ENCODE assay signal across 35 cellular contexts in genomic region chr19:41106177-41106576, GRCh38. TPM values are rescaled to one million over a fixed set of nuclear protein-coding genes. Genes with fewer than 3 reads are reported as not detected.
"Had no signal": no experiment of that assay in that cellular context is flagged by ENCODE, and none has a peak within 500 bp of the region (broad histone marks: within the 10 kb centered on the region; RNA-seq: fewer than 3 reads in every experiment).

No MANE protein-coding gene starts in this region.

- H3K27me3 ChIP-seq: neutrophil, pancreas, spleen, testis, tibial artery, transverse colon, upper lobe of right lung, uterus had no signal

- H3K36me3 ChIP-seq: neutrophil, pancreas, prostate gland, spleen, suprapubic skin, tibial artery, transverse colon, upper lobe of right lung, uterus had no signal

- H3K4me3 ChIP-seq: pancreas, prostate gland, skin epidermis, smooth muscle cell, spleen, suprapubic skin, testis, tibial artery, transverse colon, upper lobe of right lung, uterus had no signal

- FAIRE-seq: pancreas had no signal

- ATAC-seq: naive thymus-derived CD8-positive, alpha-beta T cell; natural killer cell treated with Interleukin-12 subunit alpha and Interleukin-12 subunit beta and Interleukin-15 and Interleukin-18, amount 100 ng/mL, for 72 hours; pancreas; right cardiac atrium; sciatic nerve; stimulated activated memory B cell treated with anti-CD40 and anti-IgM and Interleukin-4, amounts not matched to agents 10 μg/mL and 1 μg/mL and 100 μg/mL, for 72 hours; stimulated activated naive CD8-positive, alpha-beta T cell treated with anti-CD3 and anti-CD28 coated beads, Interleukin-15, amount 100 ng/mL, for 72 hours; stimulated activated naive CD8-positive, alpha-beta T cell treated with anti-CD3 and anti-CD28 coated beads, Interleukin-15, Interleukin-2, amounts not matched to agents 100 U/mL and 50 U/mL, for 24 hours; upper lobe of right lung had no signal

- DNase-seq: naive thymus-derived CD8-positive, alpha-beta T cell; nephron progenitor cell; nucleus accumbens; pancreas; retina; right cardiac atrium; spleen; stimulated activated CD4-positive, alpha-beta T cell treated with anti-CD3 and anti-CD28 coated beads, Interleukin-12 subunit alpha, Interleukin-12 subunit beta, amount 100 ng/mL, for 4 hours; stimulated activated CD4-positive, alpha-beta T cell treated with anti-CD3 and anti-CD28 coated beads, Interleukin-1b, Interleukin-23, amount 100 ng/mL, for 48 hours; stimulated activated CD4-positive, alpha-beta T cell treated with anti-CD3 and anti-CD28 coated beads, Interleukin-4, amount 100 ng/mL, for 1 hour; stimulated activated CD4-positive, alpha-beta T cell treated with anti-CD3 and anti-CD28 coated beads, Interleukin-4, amount 100 ng/mL, for 4 hours; stimulated activated CD8-positive, alpha-beta memory T cell treated with anti-CD3 and anti-CD28 coated beads, Interleukin-4, amount 100 ng/mL, for 48 hours; stimulated activated naive CD4-positive, alpha-beta T cell; stimulated activated naive CD8-positive, alpha-beta T cell treated with anti-CD3 and anti-CD28 coated beads, Interleukin-15, amount 100 ng/mL, for 72 hours; stimulated activated naive CD8-positive, alpha-beta T cell treated with anti-CD3 and anti-CD28 coated beads, Interleukin-15, Interleukin-2, amounts not matched to agents 100 U/mL and 50 U/mL, for 24 hours; substantia nigra; testis; tibial artery; transverse colon; upper lobe of right lung; uterus had no signal

- H3K4me1 ChIP-seq: pancreas, prostate gland, spleen, suprapubic skin, testis, tibial artery, transverse colon, upper lobe of right lung, uterus had no signal

- H3K27ac ChIP-seq: neutrophil, pancreas, prostate gland, skin epidermis, spleen, suprapubic skin, testis, tibial artery, transverse colon, upper lobe of right lung, uterus had no signal

- H3K9me3 ChIP-seq: pancreas, prostate gland, testis, upper lobe of right lung, uterus had no signal

- H3K4me2 ChIP-seq: smooth muscle cell had no signal

RNA-seq across cellular contexts. Expression of gene CYP2F1, which starts 8.1 kb away (rescaled TPM):
- total RNA-seq: naive thymus-derived CD8-positive, alpha-beta T cell; natural killer cell treated with Interleukin-12 subunit alpha and Interleukin-12 subunit beta and Interleukin-15 and Interleukin-18, amount 100 ng/mL, for 72 hours; neural crest cell; omental fat pad; osteocyte; pancreas; posterior vena cava; pulmonary artery endothelial cell; right cardiac atrium; sciatic nerve; smooth muscle cell; spleen; suprapubic skin; transverse colon; upper lobe of right lung; urinary bladder; uterus had no signal
- polyA plus RNA-seq: pancreas, right cardiac atrium, smooth muscle cell, spleen, urinary bladder had no signal

RNA-seq across cellular contexts. Expression of gene CYP2A13, which starts 17.9 kb away (rescaled TPM):
- total RNA-seq: naive thymus-derived CD8-positive, alpha-beta T cell; natural killer cell treated with Interleukin-12 subunit alpha and Interleukin-12 subunit beta and Interleukin-15 and Interleukin-18, amount 100 ng/mL, for 72 hours; neural crest cell; omental fat pad; osteocyte; pancreas; posterior vena cava; prostate gland; pulmonary artery endothelial cell; right cardiac atrium; sciatic nerve; smooth muscle cell; spleen; suprapubic skin; transverse colon; upper lobe of right lung; urinary bladder; uterus had no signal
- polyA plus RNA-seq: naive thymus-derived CD8-positive, alpha-beta T cell; pancreas; right cardiac atrium; smooth muscle cell; spleen had no signal
